ENCODE assay signal across 1 cellular context in the genomic region with DNA sequence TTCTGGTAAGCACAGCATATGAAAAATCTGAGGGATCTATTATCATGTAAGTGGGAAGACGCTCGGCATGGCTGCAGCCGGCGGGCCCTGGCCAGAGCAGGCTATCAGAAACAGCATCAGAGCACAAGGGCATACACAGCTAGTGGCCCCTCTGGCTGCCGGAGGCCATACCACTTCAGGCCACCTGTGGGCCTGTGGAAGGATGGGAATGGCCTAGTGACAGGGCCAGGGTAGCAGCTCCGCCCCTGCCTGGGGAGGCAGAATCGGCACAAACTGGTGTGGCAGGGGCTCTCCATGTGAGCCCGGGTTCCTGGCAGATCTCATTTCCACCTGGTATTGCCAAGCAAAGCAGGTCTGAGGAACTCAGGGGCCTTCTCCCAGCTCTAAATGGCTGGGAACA.
TF ChIP-seq lines count a peak whose summit lies in the region.

No MANE protein-coding gene starts in this region.

TF ChIP-seq in H1, 55 proteins besides CTCF, POLR2A, EP300 and RAD21:
- 0 out of 2 replicates have a peak, but pooled peaks have one; percentile 21 for TF ChIP-seq GABPA (IDR thresholded peaks at IDR 0.05; ENCODE audit: borderline replicate concordance, insufficient read depth, low read length)
- no peak for TF ChIP-seq SP4 (IDR thresholded peaks at IDR 0.05; ENCODE audit: low read length)
